In genomic region chr5:62412549-62413329, GRCh38 we compare ENCODE assay signal across 8 cellular contexts. TPM values are rescaled to one million over a fixed set of nuclear protein-coding genes. Genes with fewer than 3 reads are reported as not detected.
DNase-seq lines count a peak whose midpoint lies in the region; ATAC-seq and TF ChIP-seq lines count a peak whose summit lies in the region.

TSS of gene IPO11 (plus strand) at chr5:62412763. CDS start at chr5:62437280, 24,517 bp downstream.

- H4K20me1 ChIP-seq in neural progenitor cell (ENCODE audit: low read depth) = peaks cover 7% of the 10 kb centered on the region

- TF ChIP-seq CTCF in foreskin keratinocyte (conservative IDR thresholded peaks at IDR 0.05) = peak; percentile 23
- TF ChIP-seq CTCF in neural progenitor cell (IDR thresholded peaks at IDR 0.05) = no peak

- peak within 1 kb of the TSS; percentile 93 for H3K4me3 ChIP-seq in neural progenitor cell

- peaks cover 20% of the 10 kb centered on the region for H3K4me1 Mint-ChIP-seq in neural progenitor cell

- H3K36me3 Mint-ChIP-seq in neural progenitor cell = no peaks in the 10 kb centered on the region

- CTCF ChIA-PET in HEK293T (lab: Yijun Ruan, JAX) = interaction anchor here (0.7 to 1.2 kb wide), 3 partner anchors 9 to 47 kb away, joined by 3 read pairs; partner anchors contain the start of gene DIMT1

- DNase-seq in GF-D8 (lab: John Stamatoyannopoulos, UW) (peak; percentile 98), HEK293T (ENCODE audit: extremely low spot score) (peak; percentile 96), MV-4-11 (lab: John Stamatoyannopoulos, UW) (peak; percentile 99), SK-MEL-5 (ENCODE audit: low read depth, low spot score) (peak; percentile 99), foreskin keratinocyte (peak; percentile 93 to 98), neural progenitor cell (ENCODE audit: low spot score) (peak; percentile 100), stromal cell of bone marrow (ENCODE audit: low read depth) (peak; percentile 98)
- DNase-seq in activated naive CD4-positive, alpha-beta T cell treated with Interleukin-2 at 50 U/mL for 16 hours = peak; percentile 99

- no peaks in the 10 kb centered on the region for H3K9me3 Mint-ChIP-seq in neural progenitor cell

- H3F3A ChIP-seq in neural progenitor cell (ENCODE audit: low read depth) = no peaks in the 10 kb centered on the region

- in situ Hi-C loops in SK-MEL-5 (cut with HindIII; ENCODE audit: low pct_unique_long_range_greater_than_20kb, low sequenced_read_pairs) = no loop called here

- peak within 1 kb of the TSS; percentile 41 for H3K27ac ChIP-seq in foreskin keratinocyte
- peak within 1 kb of the TSS; percentile 53 for H3K27ac ChIP-seq in neural progenitor cell

- peak within 1 kb of the TSS; percentile 98 for H3K27ac Mint-ChIP-seq in neural progenitor cell

- peaks cover 51% of the 10 kb centered on the region for H3K79me2 ChIP-seq in neural progenitor cell (ENCODE audit: low read depth)

- H3K27me3 ChIP-seq in foreskin keratinocyte (no peaks in the 10 kb centered on the region), neural progenitor cell (no peaks in the 10 kb centered on the region)

- H3K9ac ChIP-seq in neural progenitor cell = peak within 1 kb of the TSS; percentile 92

- H3K36me3 ChIP-seq in neural progenitor cell = no peaks in the 10 kb centered on the region

- peak within 1 kb of the TSS; percentile 88 for H3K4me2 ChIP-seq in neural progenitor cell

- peak; percentile 93 for ATAC-seq in foreskin keratinocyte

- POLR2A ChIA-PET in HEK293T (lab: Yijun Ruan, JAX) = interaction anchor here (1.0 to 2.6 kb wide), 5 partner anchors 8 to 19 kb away, joined by 3 to 60 read pairs (median 4); partner anchors contain the start of gene DIMT1

- H2AFZ ChIP-seq in neural progenitor cell (replicated peaks) = peak within 1 kb of the TSS; percentile 84

- H3K4me3 Mint-ChIP-seq in neural progenitor cell = peak within 1 kb of the TSS; percentile 91

- no peaks in the 10 kb centered on the region for H3K9me3 ChIP-seq in neural progenitor cell (ENCODE audit: low read depth)

- H3K4me1 ChIP-seq in foreskin keratinocyte (no peaks in the 10 kb centered on the region), neural progenitor cell (peaks cover 15% of the 10 kb centered on the region)

- peaks cover 9% of the 10 kb centered on the region for H3K27me3 Mint-ChIP-seq in neural progenitor cell (ENCODE audit: insufficient read depth, low read depth)

TF ChIP-seq in HEK293T, 16 proteins besides CTCF, POLR2A, EP300 and RAD21:
- TF ChIP-seq FOXM1 (IDR thresholded peaks at IDR 0.05; ENCODE audit: borderline replicate concordance) = peak; percentile 16; the same call in 1 of the 2 replicates
- TF ChIP-seq ELF4 (IDR thresholded peaks at IDR 0.05) = peak; percentile 58
- no peak for TF ChIP-seq LEF1 (IDR thresholded peaks at IDR 0.05; ENCODE audit: borderline replicate concordance)
- TF ChIP-seq L3MBTL2 (conservative IDR thresholded peaks at IDR 0.05) = peak; percentile 14; the same call in 1 of the 2 replicates
- TF ChIP-seq ZNF384 (IDR thresholded peaks at IDR 0.05) = no peak
- TF ChIP-seq SUZ12 (IDR thresholded peaks at IDR 0.05) = no peak
- peak; percentile 75 for TF ChIP-seq NFRKB (IDR thresholded peaks at IDR 0.05)
- no peak for TF ChIP-seq ARNT (IDR thresholded peaks at IDR 0.05)
TF ChIP-seq in HEK293T: peak in this region for 4.

RNA-seq across cellular contexts. Expression of gene IPO11, which starts in this region (rescaled TPM):
- total RNA-seq in SK-MEL-5 (2014; rRNA removed; shearing (Covaris generic)) = 23.0 and 24.4 TPM in 2 replicates
- polyA plus RNA-seq in SK-MEL-5 (2015; cell fraction: cytosol; rRNA removed) = 14.6 and 20.1 TPM in 2 replicates
- polyA plus RNA-seq in SK-MEL-5 (2015; cell fraction: nucleus; rRNA removed) = 15.6 and 25.1 TPM in 2 replicates
- total RNA-seq in foreskin keratinocyte (35.4 and 41.0 TPM in 2 replicates), neural progenitor cell (ENCODE audit: low replicate concordance) (48.2 and 66.9 TPM in 2 replicates)
- 17.9 and 22.7 TPM in 2 replicates for polyA plus RNA-seq in foreskin keratinocyte

Comparison
In these comparisons a context has a peak if more than half of its experiments do, and no peak if none do; other contexts are left out.
1. Peak in every context shown above with its lines: DNase-seq, ATAC-seq, H3K4me3 ChIP-seq and H3K27ac ChIP-seq.